ENCODE assay signal across 8 cellular contexts in the genomic region with DNA sequence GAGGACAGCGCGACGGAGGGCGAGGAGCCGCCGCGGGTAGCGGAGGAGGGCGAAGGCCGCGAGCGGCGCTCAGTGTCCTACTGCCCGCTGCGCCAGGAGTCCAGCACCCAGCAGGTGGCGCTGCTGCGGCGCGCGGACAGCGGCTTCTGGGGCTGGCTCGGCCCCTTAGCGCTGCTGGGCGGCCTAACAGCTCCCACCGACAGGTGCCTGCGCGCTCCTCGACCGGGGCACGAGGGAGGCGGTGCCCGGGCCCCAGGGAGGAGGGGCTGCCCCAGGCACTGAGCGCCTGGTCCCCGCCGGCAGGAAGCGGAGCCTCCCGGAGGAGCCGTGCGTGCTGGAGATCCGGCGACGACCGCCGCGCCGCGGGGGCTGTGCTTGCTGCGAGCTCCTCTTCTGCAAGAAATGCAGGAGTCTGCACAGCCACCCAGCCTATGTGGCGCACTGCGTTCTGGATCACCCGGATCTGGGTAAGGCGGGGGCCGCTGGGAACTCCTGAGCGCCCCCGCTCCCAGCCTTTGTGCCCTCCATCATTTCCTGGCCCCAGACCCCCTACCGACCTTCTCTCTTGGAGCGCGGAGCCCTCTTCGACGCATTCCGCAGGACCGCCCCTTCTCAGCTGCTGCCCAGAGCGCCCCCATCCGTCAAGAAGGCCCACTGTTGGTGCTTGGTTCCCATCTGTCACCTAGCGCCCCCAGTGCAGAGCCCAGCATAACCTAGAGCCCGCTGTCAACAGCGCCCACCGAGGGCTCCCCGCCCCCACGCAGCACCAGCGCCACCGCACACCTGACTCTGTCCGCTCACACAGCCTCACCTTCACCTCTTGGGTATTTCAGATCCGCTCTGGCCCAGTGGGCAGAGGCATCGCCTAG. TPM values are rescaled to one million over a fixed set of nuclear protein-coding genes. Genes with fewer than 3 reads are reported as not detected.
DNase-seq lines count a peak whose midpoint lies in the region; ATAC-seq and TF ChIP-seq lines count a peak whose summit lies in the region.

No MANE protein-coding gene starts in this region.

- H3K4me3 ChIP-seq in kidney epithelial cell (ENCODE audit: low read depth, low read length): peak overlapping the region; percentile 36

- no peaks in the 10 kb centered on the region for H3K36me3 ChIP-seq in kidney epithelial cell (ENCODE audit: control insufficient read depth, insufficient read depth, low read length)

- peak; percentile 91 for DNase-seq in AG08395 (ENCODE audit: low spot score)
- DNase-seq in NCI-H345 (lab: John Stamatoyannopoulos, UW): peak; percentile 90
- peak; percentile 93 for DNase-seq in activated CD4-positive, CD25-positive, alpha-beta regulatory T cell treated with anti-CD3 and anti-CD28 coated beads, Interleukin-2, amount 50 U/mL, for 72 hours
- DNase-seq in cerebellar cortex (ENCODE audit: low spot score): peak; percentile 84
- DNase-seq in kidney epithelial cell (ENCODE audit: low read depth): peak; percentile 65
- peak; percentile 93 for DNase-seq in stimulated activated CD4-positive, alpha-beta T cell treated with anti-CD3 and anti-CD28 coated beads, Interleukin-15, amount 100 ng/mL, for 24 hours

- peak; percentile 80 for TF ChIP-seq CTCF in kidney epithelial cell (IDR thresholded peaks at IDR 0.05; ENCODE audit: insufficient read depth, low read length, poor library complexity, severe bottlenecking)

- H3K27me3 ChIP-seq in kidney epithelial cell (ENCODE audit: control insufficient read depth, insufficient read depth, low read length): peaks cover 6% of the 10 kb centered on the region

- ATAC-seq in GM18909 (IDR thresholded peaks at IDR 0.05; ENCODE audit: poor library complexity, unreplicated experiment): peak; percentile 88
- peak; percentile 80 for ATAC-seq in HG03196 (IDR thresholded peaks at IDR 0.05; ENCODE audit: unreplicated experiment)

RNA-seq across cellular contexts. Expression of gene C17orf50, which starts 3.7 kb away (rescaled TPM):
- total RNA-seq in kidney epithelial cell: not detected in 2 replicates

RNA-seq across cellular contexts. Expression of gene GAS2L2, which starts 11.3 kb away (rescaled TPM):
- total RNA-seq in kidney epithelial cell: not detected in 2 replicates

RNA-seq across cellular contexts. Expression of gene MMP28, which starts 31.1 kb away (rescaled TPM):
- 0.17 TPM in 1 of 2 replicates, not detected in the other for total RNA-seq in kidney epithelial cell

RNA-seq across cellular contexts. Expression of gene RASL10B, which starts 32.9 kb away (rescaled TPM):
- total RNA-seq in kidney epithelial cell: 2.6 and 2.9 TPM in 2 replicates

RNA-seq across cellular contexts. Expression of gene TAF15, which starts 44.9 kb away (rescaled TPM):
- total RNA-seq in kidney epithelial cell: 21.2 and 36.1 TPM in 2 replicates

Comparison
In these comparisons a context has a peak if more than half of its experiments do, and no peak if none do; other contexts are left out.
1. Peak in every context shown above with its lines: DNase-seq, ATAC-seq and H3K4me3 ChIP-seq.